8 cellular contexts compared by ENCODE assay signal in genomic region chr9:121353246-121353975, GRCh38.
DNase-seq lines count a peak whose midpoint lies in the region; ATAC-seq and TF ChIP-seq lines count a peak whose summit lies in the region.

No MANE protein-coding gene starts in this region.

- peaks cover 67% of the 10 kb centered on the region for H3K36me3 Mint-ChIP-seq in activated T-cell treated with anti-CD3 and anti-CD28 coated beads, Interleukin-2, amount 50 U/mL, for 24 hours (ENCODE audit: low read depth)

- H3K4me1 ChIP-seq in muscle layer of duodenum (ENCODE audit: control insufficient read depth in 1 of 2, insufficient read depth in 2 of 2, low read length in 2 of 2) = peaks cover 26 to 65% of the 10 kb centered on the region in 2 donors

- peak; percentile 36 for DNase-seq in activated T-cell treated with anti-CD3 and anti-CD28 coated beads for 24 hours (ENCODE audit: low read depth)
- DNase-seq in activated T-cell treated with anti-CD3 and anti-CD28 coated beads, Interleukin-2, amount 50 U/mL, for 1 hour = no peak
- peak; percentile 43 for DNase-seq in activated T-cell treated with anti-CD3 and anti-CD28 coated beads, Interleukin-2, amount 50 U/mL, for 24 hours
- DNase-seq in cerebellar nuclear complex (lab: John Stamatoyannopoulos, UW) = no peak
- no peak for DNase-seq in kidney tubule cell (ENCODE audit: low spot score)

- no peak overlapping the region for H3K4me3 ChIP-seq in muscle layer of duodenum (ENCODE audit: low read depth in 1 of 2, low read length in 2 of 2)

- peak overlapping the region; percentile 3 for H3K27ac ChIP-seq in muscle layer of duodenum (ENCODE audit: low read length)

- no peaks in the 10 kb centered on the region for H3K27me3 ChIP-seq in muscle layer of duodenum (ENCODE audit: low read depth, low read length)

- no peaks in the 10 kb centered on the region for H3K9me3 Mint-ChIP-seq in activated T-cell treated with anti-CD3 and anti-CD28 coated beads, Interleukin-2, amount 50 U/mL, for 24 hours

- H3K9me3 ChIP-seq in muscle layer of duodenum (ENCODE audit: control insufficient read depth in 1 of 2, low read length in 2 of 2) = no peaks in the 10 kb centered on the region

- H3K36me3 ChIP-seq in muscle layer of duodenum (ENCODE audit: control insufficient read depth in 1 of 2, insufficient read depth in 2 of 2, low read length in 2 of 2) = peaks cover 24 to 31% of the 10 kb centered on the region in 2 donors

- peaks cover 56% of the 10 kb centered on the region for H3K4me1 Mint-ChIP-seq in activated T-cell treated with anti-CD3 and anti-CD28 coated beads, Interleukin-2, amount 50 U/mL, for 24 hours (ENCODE audit: low read depth)

- peak overlapping the region; percentile 25 for H3K4me3 Mint-ChIP-seq in activated T-cell treated with anti-CD3 and anti-CD28 coated beads, Interleukin-2, amount 50 U/mL, for 24 hours

- peak overlapping the region; percentile 91 for H3K27ac Mint-ChIP-seq in activated T-cell treated with anti-CD3 and anti-CD28 coated beads, Interleukin-2, amount 50 U/mL, for 24 hours

- no peaks in the 10 kb centered on the region for H3K27me3 Mint-ChIP-seq in activated T-cell treated with anti-CD3 and anti-CD28 coated beads, Interleukin-2, amount 50 U/mL, for 24 hours

- ATAC-seq in HG03280 (IDR thresholded peaks at IDR 0.05; ENCODE audit: unreplicated experiment) = peak; percentile 84
- ATAC-seq in SK-N-SH treated with all-trans-retinoic acid at 6 μM for 48 hours = no peak

TF ChIP-seq in SK-N-SH treated with all-trans-retinoic acid at 6 μM for 48 hours, 23 proteins besides CTCF, POLR2A, EP300 and RAD21:
- TF ChIP-seq CSRNP3 (CRISPR knock-in tag; IDR thresholded peaks at IDR 0.05) (no peak), RARB (CRISPR knock-in tag; IDR thresholded peaks at IDR 0.05) (no peak), GLIS3 (CRISPR knock-in tag; IDR thresholded peaks at IDR 0.05) (no peak), ESRRG (CRISPR knock-in tag; IDR thresholded peaks at IDR 0.05) (no peak), TOX (CRISPR knock-in tag; IDR thresholded peaks at IDR 0.05; ENCODE audit: borderline replicate concordance) (no peak), CREB5 (CRISPR knock-in tag; IDR thresholded peaks at IDR 0.05; ENCODE audit: low read depth) (no peak)

Comparison
In these comparisons a context has a peak if more than half of its experiments do, and no peak if none do; other contexts are left out.
1. DNase-seq: peak in activated T-cell treated with anti-CD3 and anti-CD28 coated beads for 24 hours (single experiment) and activated T-cell treated with anti-CD3 and anti-CD28 coated beads, Interleukin-2, amount 50 U/mL, for 24 hours (single experiment); none in activated T-cell treated with anti-CD3 and anti-CD28 coated beads, Interleukin-2, amount 50 U/mL, for 1 hour (single experiment), cerebellar nuclear complex (0 of 2) and kidney tubule cell (single experiment).